In the genomic region with DNA sequence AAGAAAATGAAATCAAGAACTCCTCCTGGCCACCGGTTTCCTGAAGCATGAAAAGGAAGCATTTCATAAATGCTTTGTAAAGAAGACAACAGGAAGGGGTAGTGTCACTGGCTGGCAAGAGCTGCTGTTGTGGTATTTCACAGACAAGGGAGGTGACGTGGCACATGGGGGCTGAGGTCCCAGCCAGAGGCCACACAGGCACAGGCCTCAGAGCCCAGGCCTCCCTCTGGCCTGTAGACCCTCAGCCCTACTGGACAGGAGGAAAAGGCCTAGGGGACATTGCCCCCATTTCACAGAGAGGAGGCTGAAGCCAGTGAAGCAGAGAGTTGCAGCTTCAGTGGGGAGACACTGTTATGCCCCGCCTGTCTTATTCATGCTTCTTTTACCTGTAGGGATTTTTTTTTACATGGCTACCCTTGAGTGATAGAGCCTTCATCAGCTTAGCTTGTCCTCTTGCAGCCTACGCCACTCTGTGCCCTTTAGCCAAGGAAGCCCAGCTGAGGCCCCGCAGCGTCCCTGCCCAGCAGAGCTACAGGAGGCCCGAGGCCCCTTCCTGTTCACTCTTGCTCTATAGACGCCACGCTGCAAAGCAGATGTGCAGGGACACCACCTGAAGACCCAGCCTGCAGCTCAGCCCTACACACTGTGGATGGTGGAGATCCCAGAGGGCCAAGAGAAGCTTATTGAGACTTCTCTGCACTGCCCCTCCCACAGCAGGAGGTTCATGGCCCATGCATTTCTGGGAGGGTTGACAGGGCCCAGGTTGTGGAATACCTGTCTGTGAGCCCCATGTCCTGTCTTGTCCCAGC, we compare ENCODE assay signal across 8 cellular contexts. TPM values are rescaled to one million over a fixed set of nuclear protein-coding genes. Genes with fewer than 3 reads are reported as not detected.
A peak's percentile ranks its signal among the peaks of the same experiment; 100 is the strongest.
DNase-seq lines count a peak whose midpoint lies in the region; ATAC-seq and TF ChIP-seq lines count a peak whose summit lies in the region.

No MANE protein-coding gene starts in this region.

- no peak overlapping the region for H3K4me3 ChIP-seq in choroid plexus epithelial cell (ENCODE audit: low read depth, low read length)

- intact Hi-C loops in posterior cingulate gyrus (cut with DNase I) = no loop called here

- DNase-seq in T-helper 2 cell (peak in 3 of 5 experiments; percentile 21 to 95 (median 82)), choroid plexus epithelial cell (ENCODE audit: low read depth) (peak; percentile 47), myocyte (ENCODE audit: low read depth) (peak; percentile 74), posterior cingulate gyrus (no peak), NCI-H345 (lab: John Stamatoyannopoulos, UW) (no peak), SHP77 (lab: John Stamatoyannopoulos, UW) (no peak)

- TF ChIP-seq CTCF in choroid plexus epithelial cell (conservative IDR thresholded peaks at IDR 0.05; ENCODE audit: low read depth, low read length) = no peak

- ATAC-seq in GM18907 (IDR thresholded peaks at IDR 0.05; ENCODE audit: unreplicated experiment) = peak; percentile 66
- ATAC-seq in HG03103 (IDR thresholded peaks at IDR 0.05; ENCODE audit: low read depth, unreplicated experiment) = peak; percentile 42

RNA-seq across cellular contexts. Expression of a gene that starts 33.8 kb away (rescaled TPM):
- 9.8 and 11.7 TPM in 2 replicates for total RNA-seq in myocyte
- 37.0 TPM for polyA plus RNA-seq in myocyte (2012)

Comparison
In these comparisons a context has a peak if more than half of its experiments do, and no peak if none do; other contexts are left out.
1. DNase-seq: peak in T-helper 2 cell (3 of 5), choroid plexus epithelial cell (single experiment) and myocyte (single experiment); none in posterior cingulate gyrus (0 of 10), NCI-H345 (single experiment) and SHP77 (0 of 2).